3 cellular contexts compared by ENCODE assay signal in genomic region chr1:94567975-94568607, GRCh38. TPM values are rescaled to one million over a fixed set of nuclear protein-coding genes. Genes with fewer than 3 reads are reported as not detected.
"Had no signal": no experiment of that assay in that cellular context is flagged by ENCODE, and none has a peak within 500 bp of the region (broad histone marks: within the 10 kb centered on the region; RNA-seq: fewer than 3 reads in every experiment).

No MANE protein-coding gene starts in this region.

RNA-seq across cellular contexts. Expression of gene F3, which starts 26.5 kb away (rescaled TPM):
- total RNA-seq: activated CD4-positive, alpha-beta T cell treated with anti-CD3 and anti-CD28 coated beads, Interleukin-2, amount 10 ng/mL, durations not matched to agents 7 days and 5 days; activated CD8-positive, alpha-beta T cell treated with anti-CD3 and anti-CD28 coated beads for 36 hours; activated CD8-positive, alpha-beta T cell treated with anti-CD3 and anti-CD28 coated beads, Interleukin-2, amount 10 ng/mL, durations not matched to agents 7 days and 5 days had no signal
